Comparison of ENCODE assay signal across 16 cellular contexts in the genomic region with DNA sequence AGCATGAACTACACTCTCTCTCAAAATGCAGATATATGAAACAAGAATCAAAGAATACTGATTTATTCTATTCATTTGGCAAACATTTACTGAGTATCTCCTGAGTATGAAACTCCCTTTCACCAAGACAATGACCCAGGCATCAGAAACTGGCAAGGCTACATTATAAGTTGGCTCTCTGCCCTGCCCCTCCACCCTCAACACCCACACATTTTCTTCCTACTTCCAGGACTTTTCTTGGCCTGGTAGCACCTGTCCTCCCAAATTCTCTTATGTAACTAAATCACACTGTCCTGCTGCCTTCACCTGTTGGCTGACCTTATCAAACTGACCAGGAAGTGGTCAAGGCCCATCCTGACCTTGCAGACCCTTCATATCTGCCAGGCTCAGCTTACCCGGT. TPM values are rescaled to one million over a fixed set of nuclear protein-coding genes. Genes with fewer than 3 reads are reported as not detected.
DNase-seq lines count a peak whose midpoint lies in the region; ATAC-seq, FAIRE-seq and TF ChIP-seq lines count a peak whose summit lies in the region.
"Had no signal": no experiment of that assay in that cellular context is flagged by ENCODE, and none has a peak within 500 bp of the region (broad histone marks: within the 10 kb centered on the region; RNA-seq: fewer than 3 reads in every experiment).

No MANE protein-coding gene starts in this region.

- TF ChIP-seq POLR2A in body of pancreas (IDR thresholded peaks at IDR 0.05) (peak in 1 of 3 donors; percentile 9), stomach (IDR thresholded peaks at IDR 0.05) (no peak)

- H3K27ac ChIP-seq in HEK293 (ENCODE audit: extremely low read depth, low read depth, low read length): no peak overlapping the region
- peak overlapping the region; percentile 21 to 100 (median 99) for H3K27ac ChIP-seq in body of pancreas
- H3K27ac ChIP-seq in stomach: peak overlapping the region in 3 of 5 donors; percentile 13 to 95 (median 92)
- H3K27ac ChIP-seq: HL-60, Peyer's patch had no signal

- no peak for ATAC-seq in body of pancreas
- ATAC-seq: SK-N-SH treated with all-trans-retinoic acid at 6 μM for 48 hours had no signal

- H3K9me3 ChIP-seq in HEK293 (ENCODE audit: control insufficient read depth, insufficient read depth, low read depth, low read length) (no peaks in the 10 kb centered on the region), body of pancreas (no peaks in the 10 kb centered on the region), stomach (peaks cover 0 to 6% (median 0%) of the 10 kb centered on the region in 4 donors)

- no peak for FAIRE-seq in urothelium cell line (lab: Jason Lieb, UNC)

- H3K27me3 ChIP-seq in body of pancreas (no peaks in the 10 kb centered on the region), stomach (peaks cover 3 to 40% (median 16%) of the 10 kb centered on the region in 3 donors)
- H3K27me3 ChIP-seq: BE2C, Peyer's patch had no signal

- TF ChIP-seq CTCF in HEK293 (tag by site-specific recombination; IDR thresholded peaks at IDR 0.05): no peak
- no peak for TF ChIP-seq CTCF in body of pancreas (IDR thresholded peaks at IDR 0.05)
- TF ChIP-seq CTCF in stomach (IDR thresholded peaks at IDR 0.05): no peak

- H3K36me3 ChIP-seq in HEK293 (ENCODE audit: control insufficient read depth in 2 of 2, insufficient read depth in 1 of 2, low read length in 2 of 2): no peaks in the 10 kb centered on the region
- H3K36me3 ChIP-seq in body of pancreas (replicated peaks in 1 of 2; ENCODE audit: insufficient read depth in 1 of 2, low read depth in 2 of 2): no peaks in the 10 kb centered on the region
- no peaks in the 10 kb centered on the region for H3K36me3 ChIP-seq in stomach
- H3K36me3 ChIP-seq: Peyer's patch had no signal

- H3K27ac Mint-ChIP-seq in activated T-cell treated with anti-CD3 and anti-CD28 coated beads, Interleukin-2, amount 50 U/mL, for 24 hours: no peak overlapping the region
- H3K27ac Mint-ChIP-seq: CD4-positive, alpha-beta memory T cell had no signal

- peaks cover 2% of the 10 kb centered on the region for H3K9me3 Mint-ChIP-seq in activated T-cell treated with anti-CD3 and anti-CD28 coated beads, Interleukin-2, amount 50 U/mL, for 24 hours

- DNase-seq in NCI-H2029 treated with DMSO at 0.1 percent for 48 hours (lab: John Stamatoyannopoulos, UW) (peak; percentile 40), body of pancreas (peak in 3 of 4 donors; percentile 21 to 29 (median 23)), stomach (no peak), urothelium cell line (ENCODE audit: low spot score) (no peak)
- DNase-seq in activated naive CD4-positive, alpha-beta T cell (lab: John Stamatoyannopoulos, UW): no peak
- DNase-seq in activated T-cell treated with anti-CD3 and anti-CD28 coated beads, Interleukin-2, amount 50 U/mL, for 24 hours: no peak
- DNase-seq: BE2C; CD4-positive, alpha-beta memory T cell; KBM-7; NCI-H2081; NCI-H748 treated with DMSO at 0.1 percent for 48 hours; Peyer's patch; SHP77 had no signal

- CTCF ChIA-PET in HEK293 (lab: Yijun Ruan, JAX): interaction anchor here (0.6 to 1.2 kb wide), 2 partner anchors 12 to 144 kb away, joined by 3 read pairs; no protein-coding TSS in a partner anchor

- TF ChIP-seq EP300 in stomach (IDR thresholded peaks at IDR 0.05): no peak

- POLR2A ChIA-PET in HEK293 (lab: Yijun Ruan, JAX): no interaction called here

- H3K36me3 Mint-ChIP-seq in activated T-cell treated with anti-CD3 and anti-CD28 coated beads, Interleukin-2, amount 50 U/mL, for 24 hours (ENCODE audit: low read depth): no peaks in the 10 kb centered on the region
- H3K36me3 Mint-ChIP-seq: CD4-positive, alpha-beta memory T cell had no signal

- no peak overlapping the region for H3K4me3 Mint-ChIP-seq in activated T-cell treated with anti-CD3 and anti-CD28 coated beads, Interleukin-2, amount 50 U/mL, for 24 hours
- H3K4me3 Mint-ChIP-seq: CD4-positive, alpha-beta memory T cell had no signal

- intact Hi-C loops in body of pancreas (cut with DNase I): no loop called here
- intact Hi-C loops in stomach (cut with DNase I; ENCODE audit: low total_unique reads): no loop called here

- peaks cover 2% of the 10 kb centered on the region for H3K4me1 Mint-ChIP-seq in activated T-cell treated with anti-CD3 and anti-CD28 coated beads, Interleukin-2, amount 50 U/mL, for 24 hours (ENCODE audit: low read depth)

- H3K4me3 ChIP-seq in HEK293 (ENCODE audit: low read depth, low read length) (no peak overlapping the region), body of pancreas (no peak overlapping the region), stomach (peak overlapping the region in 1 of 4 donors; percentile 55)
- H3K4me3 ChIP-seq: Peyer's patch had no signal

- peaks cover 9% of the 10 kb centered on the region for H3K4me1 ChIP-seq in HEK293 (ENCODE audit: control insufficient read depth, insufficient read depth, low read length)
- H3K4me1 ChIP-seq in body of pancreas: peaks cover 40% of the 10 kb centered on the region
- H3K4me1 ChIP-seq in stomach: peaks cover 0 to 26% (median 16%) of the 10 kb centered on the region in 4 donors

- peaks cover 40% of the 10 kb centered on the region for H3K27me3 Mint-ChIP-seq in activated T-cell treated with anti-CD3 and anti-CD28 coated beads, Interleukin-2, amount 50 U/mL, for 24 hours

- WGBS in body of pancreas, 2 donors: 38 to 57% methylated on average over 1 of the region's 1 CpG
- WGBS in stomach, 5 donors: 42 to 68% (median 57%) methylated on average over 1 of the region's 1 CpG

TF ChIP-seq in HEK293, 187 proteins besides CTCF, POLR2A, EP300 and RAD21:
- TF ChIP-seq SCRT2 (tag by site-specific recombination; IDR thresholded peaks at IDR 0.05) (0 out of 2 replicates have a peak, but pooled peaks have one; percentile 17), ZNF658 (tag by site-specific recombination; IDR thresholded peaks at IDR 0.05) (no peak), ZFHX2 (tag by site-specific recombination; conservative IDR thresholded peaks at IDR 0.05) (peak; percentile 62), ZNF837 (tag by site-specific recombination; IDR thresholded peaks at IDR 0.05) (no peak), EGR2 (tag by site-specific recombination; IDR thresholded peaks at IDR 0.05; ENCODE audit: low read depth) (peak; percentile 42; the same call in 1 of the 2 replicates)

RNA-seq across cellular contexts. Expression of a gene that starts 3.5 kb away (rescaled TPM):
- total RNA-seq in body of pancreas (10 to 100 TPM; 49.5 to 59.7 TPM), stomach (10 to 100 TPM; 10.3 to 96.5 (median 64.8) TPM)
- 10 to 100 TPM in 1 of 3 donors, 1 to 10 TPM in 2; 3.9 to 38.8 (median 7.0) TPM for polyA plus RNA-seq in stomach
- total RNA-seq: CD4-positive, alpha-beta memory T cell had no signal
- polyA plus RNA-seq: CD4-positive, alpha-beta memory T cell had no signal

Comparison
In these comparisons a context has a peak if more than half of its experiments do, and no peak if none do; other contexts are left out.
1. DNase-seq: peak in NCI-H2029 treated with DMSO at 0.1 percent for 48 hours (single experiment) and body of pancreas (3 of 4); none in stomach (single experiment), urothelium cell line (single experiment), activated naive CD4-positive, alpha-beta T cell (0 of 4) and activated T-cell treated with anti-CD3 and anti-CD28 coated beads, Interleukin-2, amount 50 U/mL, for 24 hours (single experiment).